ENCODE assay signal across 17 cellular contexts in genomic region chr7:39987641-39988347, GRCh38. TPM values are rescaled to one million over a fixed set of nuclear protein-coding genes. Genes with fewer than 3 reads are reported as not detected.
DNase-seq lines count a peak whose midpoint lies in the region; ATAC-seq and TF ChIP-seq lines count a peak whose summit lies in the region.
"Had no signal": no experiment of that assay in that cellular context is flagged by ENCODE, and none has a peak within 500 bp of the region (broad histone marks: within the 10 kb centered on the region; RNA-seq: fewer than 3 reads in every experiment).

No MANE protein-coding gene starts in this region.

- H3K4me1 Mint-ChIP-seq in activated T-helper 1 cell treated with anti-CD3 and anti-CD28 coated beads, Interleukin-12 subunit alpha, Interleukin-12 subunit beta, Interleukin-2, Interleukin-4 antibody, amounts not matched to agents 30 ng/mL and 10 ng/mL and 1 ng/mL, durations not matched to agents 14 hours and 24 hours and 36 hours (ENCODE audit: low read depth): peaks cover 30% of the 10 kb centered on the region
- peaks cover 67 to 88% of the 10 kb centered on the region in 2 donors for H3K4me1 Mint-ChIP-seq in immature natural killer cell
- peaks cover 45% of the 10 kb centered on the region for H3K4me1 Mint-ChIP-seq in stimulated activated naive CD8-positive, alpha-beta T cell treated with anti-CD3 and anti-CD28 coated beads, Interleukin-15, amount 100 ng/mL, for 72 hours

- intact Hi-C loops in left ventricle myocardium inferior (cut with micrococcal nuclease): no loop called here
- intact Hi-C loops in activated T-helper 1 cell treated with anti-CD3 and anti-CD28 coated beads, Interleukin-12 subunit alpha, Interleukin-12 subunit beta, Interleukin-2, Interleukin-4 antibody, amounts not matched to agents 30 ng/mL and 10 ng/mL and 1 ng/mL, durations not matched to agents 14 hours and 24 hours and 36 hours (cut with micrococcal nuclease): loop anchor here (2.0 to 5.0 kb wide), 2 partner anchors 35 to 90 kb away; no protein-coding TSS in a partner anchor

- no peak for TF ChIP-seq POLR2A in upper lobe of left lung (IDR thresholded peaks at IDR 0.05)

- TF ChIP-seq CTCF in cardiac muscle cell (IDR thresholded peaks at IDR 0.05; ENCODE audit: low read depth, low read length): no peak
- no peak for TF ChIP-seq CTCF in left ventricle myocardium inferior (IDR thresholded peaks at IDR 0.05; ENCODE audit: borderline replicate concordance)
- TF ChIP-seq CTCF in upper lobe of left lung (IDR thresholded peaks at IDR 0.05): no peak

- ATAC-seq in stimulated activated naive CD8-positive, alpha-beta T cell treated with anti-CD3 and anti-CD28 coated beads, Interleukin-15, amount 100 ng/mL, for 72 hours: peak; percentile 43
- no peak for ATAC-seq in GM18858 (IDR thresholded peaks at IDR 0.05; ENCODE audit: unreplicated experiment)
- ATAC-seq in GM19397 (IDR thresholded peaks at IDR 0.05; ENCODE audit: unreplicated experiment): no peak
- no peak for ATAC-seq in upper lobe of left lung (ENCODE audit: low FRiP score in 2 of 2)

- H3K4me3 Mint-ChIP-seq in activated T-helper 1 cell treated with anti-CD3 and anti-CD28 coated beads, Interleukin-12 subunit alpha, Interleukin-12 subunit beta, Interleukin-2, Interleukin-4 antibody, amounts not matched to agents 30 ng/mL and 10 ng/mL and 1 ng/mL, durations not matched to agents 14 hours and 24 hours and 36 hours: no peak overlapping the region
- no peak overlapping the region for H3K4me3 Mint-ChIP-seq in immature natural killer cell
- H3K4me3 Mint-ChIP-seq in stimulated activated naive CD8-positive, alpha-beta T cell treated with anti-CD3 and anti-CD28 coated beads, Interleukin-15, amount 100 ng/mL, for 72 hours: peak overlapping the region in 1 of 2 donors; percentile 33
- H3K4me3 Mint-ChIP-seq: activated naive CD8-positive, alpha-beta T cell treated with anti-CD3 and anti-CD28 coated beads, Interleukin-2, amount 10 ng/mL, durations not matched to agents 7 days and 5 days had no signal

- no peaks in the 10 kb centered on the region for H3K9me3 ChIP-seq in cardiac muscle cell (ENCODE audit: low read depth)
- no peaks in the 10 kb centered on the region for H3K9me3 ChIP-seq in left ventricle myocardium inferior (replicated peaks)
- no peaks in the 10 kb centered on the region for H3K9me3 ChIP-seq in upper lobe of left lung
- H3K9me3 ChIP-seq: colonic mucosa, prostate gland had no signal

- H3K4me1 ChIP-seq in cardiac muscle cell (ENCODE audit: low read depth) (peaks cover 15% of the 10 kb centered on the region), left ventricle myocardium inferior (peaks cover 52% of the 10 kb centered on the region), upper lobe of left lung (peaks cover 12 to 33% (median 17%) of the 10 kb centered on the region in 4 donors)
- H3K4me1 ChIP-seq: colonic mucosa, prostate gland had no signal

- WGBS in upper lobe of left lung, 2 donors: 78 to 82% methylated on average over 9 of the region's 9 CpGs

- peaks cover 19% of the 10 kb centered on the region for H3K36me3 Mint-ChIP-seq in activated T-helper 1 cell treated with anti-CD3 and anti-CD28 coated beads, Interleukin-12 subunit alpha, Interleukin-12 subunit beta, Interleukin-2, Interleukin-4 antibody, amounts not matched to agents 30 ng/mL and 10 ng/mL and 1 ng/mL, durations not matched to agents 14 hours and 24 hours and 36 hours (ENCODE audit: low read depth)
- peaks cover 0 to 4% (median 4%) of the 10 kb centered on the region in 3 donors for H3K36me3 Mint-ChIP-seq in immature natural killer cell

- peak overlapping the region; percentile 67 for H3K27ac ChIP-seq in cardiac muscle cell
- no peak overlapping the region for H3K27ac ChIP-seq in left ventricle myocardium inferior (replicated peaks)
- H3K27ac ChIP-seq in upper lobe of left lung: no peak overlapping the region
- H3K27ac ChIP-seq: colonic mucosa, prostate gland had no signal

- no peaks in the 10 kb centered on the region for H3K27me3 ChIP-seq in cardiac muscle cell
- H3K27me3 ChIP-seq in left ventricle myocardium inferior (ENCODE audit: low read depth): no peaks in the 10 kb centered on the region
- H3K27me3 ChIP-seq in upper lobe of left lung: no peaks in the 10 kb centered on the region
- H3K27me3 ChIP-seq: colonic mucosa had no signal

- peaks cover 3% of the 10 kb centered on the region for H3K36me3 ChIP-seq in cardiac muscle cell
- peaks cover 18% of the 10 kb centered on the region for H3K36me3 ChIP-seq in left ventricle myocardium inferior
- H3K36me3 ChIP-seq in upper lobe of left lung: peaks cover 0 to 10% (median 4%) of the 10 kb centered on the region in 4 donors
- H3K36me3 ChIP-seq: colonic mucosa, prostate gland had no signal

- no peaks in the 10 kb centered on the region for H3K27me3 Mint-ChIP-seq in activated T-helper 1 cell treated with anti-CD3 and anti-CD28 coated beads, Interleukin-12 subunit alpha, Interleukin-12 subunit beta, Interleukin-2, Interleukin-4 antibody, amounts not matched to agents 30 ng/mL and 10 ng/mL and 1 ng/mL, durations not matched to agents 14 hours and 24 hours and 36 hours (ENCODE audit: insufficient read depth)
- H3K27me3 Mint-ChIP-seq in immature natural killer cell (ENCODE audit: low read depth in 3 of 3): peaks cover 0 to 4% (median 2%) of the 10 kb centered on the region in 3 donors
- H3K27me3 Mint-ChIP-seq in stimulated activated naive CD8-positive, alpha-beta T cell treated with anti-CD3 and anti-CD28 coated beads, Interleukin-15, amount 100 ng/mL, for 72 hours: no peaks in the 10 kb centered on the region
- H3K27me3 Mint-ChIP-seq: activated naive CD8-positive, alpha-beta T cell treated with anti-CD3 and anti-CD28 coated beads, Interleukin-2, amount 10 ng/mL, durations not matched to agents 7 days and 5 days had no signal

- no peak for DNase-seq in cardiac muscle cell (ENCODE audit: low read depth in 1 of 2, low spot score in 1 of 2)
- DNase-seq in left ventricle myocardium inferior: no peak
- no peak for DNase-seq in activated T-helper 1 cell treated with anti-CD3 and anti-CD28 coated beads, Interleukin-12 subunit alpha, Interleukin-12 subunit beta, Interleukin-2, Interleukin-4 antibody, amounts not matched to agents 30 ng/mL and 10 ng/mL and 1 ng/mL, durations not matched to agents 14 hours and 24 hours and 36 hours (ENCODE audit: low spot score)
- no peak for DNase-seq in immature natural killer cell
- no peak for DNase-seq in stimulated activated naive CD8-positive, alpha-beta T cell treated with anti-CD3 and anti-CD28 coated beads, Interleukin-15, amount 100 ng/mL, for 72 hours
- DNase-seq in upper lobe of left lung: no peak
- DNase-seq: activated naive CD8-positive, alpha-beta T cell treated with anti-CD3 and anti-CD28 coated beads, Interleukin-2, amount 10 ng/mL, durations not matched to agents 7 days and 5 days; colonic mucosa; DND-41; IMR-90; mesendoderm; NCI-H1105; NCI-H345; stimulated activated CD4-positive, alpha-beta T cell treated with anti-CD3 and anti-CD28 coated beads, Interleukin-15, amount 100 ng/mL, for 24 hours had no signal

- H3K9me3 Mint-ChIP-seq in activated T-helper 1 cell treated with anti-CD3 and anti-CD28 coated beads, Interleukin-12 subunit alpha, Interleukin-12 subunit beta, Interleukin-2, Interleukin-4 antibody, amounts not matched to agents 30 ng/mL and 10 ng/mL and 1 ng/mL, durations not matched to agents 14 hours and 24 hours and 36 hours: no peaks in the 10 kb centered on the region
- no peaks in the 10 kb centered on the region for H3K9me3 Mint-ChIP-seq in immature natural killer cell
- H3K9me3 Mint-ChIP-seq in stimulated activated naive CD8-positive, alpha-beta T cell treated with anti-CD3 and anti-CD28 coated beads, Interleukin-15, amount 100 ng/mL, for 72 hours: no peaks in the 10 kb centered on the region
- H3K9me3 Mint-ChIP-seq: activated naive CD8-positive, alpha-beta T cell treated with anti-CD3 and anti-CD28 coated beads, Interleukin-2, amount 10 ng/mL, durations not matched to agents 7 days and 5 days had no signal

- H3K4me3 ChIP-seq in cardiac muscle cell (no peak overlapping the region), left ventricle myocardium inferior (no peak overlapping the region), upper lobe of left lung (no peak overlapping the region)
- H3K4me3 ChIP-seq: colonic mucosa, prostate gland had no signal

- no peak for TF ChIP-seq EP300 in upper lobe of left lung (IDR thresholded peaks at IDR 0.05)

- peak overlapping the region; percentile 30 for H3K27ac Mint-ChIP-seq in activated T-helper 1 cell treated with anti-CD3 and anti-CD28 coated beads, Interleukin-12 subunit alpha, Interleukin-12 subunit beta, Interleukin-2, Interleukin-4 antibody, amounts not matched to agents 30 ng/mL and 10 ng/mL and 1 ng/mL, durations not matched to agents 14 hours and 24 hours and 36 hours
- peak overlapping the region; percentile 10 to 59 (median 48) for H3K27ac Mint-ChIP-seq in immature natural killer cell
- peak overlapping the region in 1 of 2 donors; percentile 4 for H3K27ac Mint-ChIP-seq in stimulated activated naive CD8-positive, alpha-beta T cell treated with anti-CD3 and anti-CD28 coated beads, Interleukin-15, amount 100 ng/mL, for 72 hours

RNA-seq across cellular contexts. Expression of gene CDK13, which starts 37.7 kb away (rescaled TPM):
- total RNA-seq in cardiac muscle cell: 42.7 and 76.5 TPM in 2 replicates
- polyA plus RNA-seq in cardiac muscle cell: 30.5 and 37.8 TPM in 2 replicates
- 22.7 TPM for total RNA-seq in left ventricle myocardium inferior
- 46.5 and 48.6 TPM in 2 replicates for total RNA-seq in activated T-helper 1 cell treated with anti-CD3 and anti-CD28 coated beads, Interleukin-12 subunit alpha, Interleukin-12 subunit beta, Interleukin-2, Interleukin-4 antibody, amounts not matched to agents 30 ng/mL and 10 ng/mL and 1 ng/mL, durations not matched to agents 14 hours and 24 hours and 36 hours
- polyA plus RNA-seq in immature natural killer cell: 10 to 100 TPM; 19.1 to 58.3 (median 22.6) TPM
- total RNA-seq in upper lobe of left lung: 100 to 1,000 TPM in 2 of 6 donors, 10 to 100 TPM in 4; 39.0 to 145 (median 77.3) TPM
